ENCODE assay signal across 21 cellular contexts in genomic region chr21:37717534-37717933, GRCh38.
DNase-seq lines count a peak whose midpoint lies in the region; ATAC-seq, FAIRE-seq and TF ChIP-seq lines count a peak whose summit lies in the region.
"Had no signal": no experiment of that assay in that cellular context is flagged by ENCODE, and none has a peak within 500 bp of the region (broad histone marks: within the 10 kb centered on the region; RNA-seq: fewer than 3 reads in every experiment).

No MANE protein-coding gene starts in this region.

- H3K27ac Mint-ChIP-seq in progenitor cell of endocrine pancreas = no peak overlapping the region

- no peaks in the 10 kb centered on the region for H3K36me3 Mint-ChIP-seq in progenitor cell of endocrine pancreas (ENCODE audit: insufficient read depth)

- H3F3A ChIP-seq in OCI-LY1 (ENCODE audit: insufficient read depth, low read length) (no peaks in the 10 kb centered on the region), SK-N-SH (replicated peaks; ENCODE audit: insufficient read depth) (no peaks in the 10 kb centered on the region)

- H3K4me3 Mint-ChIP-seq in progenitor cell of endocrine pancreas (ENCODE audit: low read depth) = no peak overlapping the region

- in situ Hi-C loops in HepG2 (cut with HindIII; ENCODE audit: extremely low pct_ligation_motif_present, low pct_unique_long_range_greater_than_20kb) = loop anchor here (25.0 kb wide), 1 partner anchor 645 kb away; no protein-coding TSS in a partner anchor

- no peak overlapping the region for H2AFZ ChIP-seq in HepG2 (ENCODE audit: low read length)
- H2AFZ ChIP-seq in OCI-LY1 (ENCODE audit: low read length) = no peak overlapping the region
- no peak overlapping the region for H2AFZ ChIP-seq in SK-N-SH (ENCODE audit: low read depth)

- no peak for FAIRE-seq in HepG2 (lab: Jason Lieb, UNC)
- FAIRE-seq: D721Med had no signal

- H4K20me1 ChIP-seq in HepG2 (ENCODE audit: insufficient read depth, low read length) = no peaks in the 10 kb centered on the region
- no peaks in the 10 kb centered on the region for H4K20me1 ChIP-seq in OCI-LY1 (ENCODE audit: insufficient read depth, low read length)
- H4K20me1 ChIP-seq in SK-N-SH (ENCODE audit: insufficient read depth) = no peaks in the 10 kb centered on the region

- H3K9me3 ChIP-seq in HepG2 (ENCODE audit: low read length) = no peaks in the 10 kb centered on the region
- no peaks in the 10 kb centered on the region for H3K9me3 ChIP-seq in right lobe of liver
- no peaks in the 10 kb centered on the region for H3K9me3 ChIP-seq in OCI-LY1 (ENCODE audit: low read length)
- H3K9me3 ChIP-seq in SK-N-SH = no peaks in the 10 kb centered on the region
- H3K9me3 ChIP-seq: BE2C had no signal

- DNase-seq in HepG2 (ENCODE audit: low spot score) (no peak), right lobe of liver (no peak), progenitor cell of endocrine pancreas (ENCODE audit: low spot score, unreplicated experiment) (no peak), SK-N-SH (no peak), NCI-H1436 (lab: John Stamatoyannopoulos, UW) (no peak)
- DNase-seq: BE2C, DMS53, GDM1, IMR-90, NCI-H1417, NCI-H187 treated with DMSO at 0.1 percent for 48 hours, NCI-H345, NCI-H524, NCI-H774, SIG-M5, T-helper 1 cell had no signal

- CTCF ChIA-PET in HepG2 (lab: Yijun Ruan, JAX; ENCODE audit: low intra/inter-chr PET ratio, low total read pairs) (no interaction called here), SK-N-SH (lab: Yijun Ruan, JAX) (interaction anchor here (1.5 kb wide), 1 partner anchor 199 kb away, joined by 3 read pairs; no protein-coding TSS in a partner anchor)

- no peak for TF ChIP-seq POLR2A in HepG2 (IDR thresholded peaks at IDR 0.05; ENCODE audit: insufficient read depth in 1 of 2, low read depth in 2 of 2, low read length in 2 of 2)
- TF ChIP-seq POLR2A in right lobe of liver (IDR thresholded peaks at IDR 0.05) = no peak

- H3K4me3 ChIP-seq in HepG2 (replicated peaks in 1 of 3; ENCODE audit: insufficient read depth in 1 of 3, low read depth in 2 of 3, low read length in 3 of 3) (no peak overlapping the region), right lobe of liver (no peak overlapping the region), OCI-LY1 (ENCODE audit: low read depth, low read length, poor library complexity, severe bottlenecking) (no peak overlapping the region), WI38 (ENCODE audit: low read depth, low read length) (no peak overlapping the region), SK-N-SH (ENCODE audit: low read depth in 2 of 2, low read length in 1 of 2) (no peak overlapping the region)

- no peaks in the 10 kb centered on the region for H3K9me2 ChIP-seq in OCI-LY1 (ENCODE audit: low read depth, low read length)
- no peaks in the 10 kb centered on the region for H3K9me2 ChIP-seq in SK-N-SH

- H3K4me1 ChIP-seq in HepG2 (ENCODE audit: insufficient read depth, low read length) = no peaks in the 10 kb centered on the region
- H3K4me1 ChIP-seq in right lobe of liver = no peaks in the 10 kb centered on the region
- no peaks in the 10 kb centered on the region for H3K4me1 ChIP-seq in OCI-LY1 (ENCODE audit: insufficient read depth, low read length, severe bottlenecking)
- no peaks in the 10 kb centered on the region for H3K4me1 ChIP-seq in SK-N-SH (ENCODE audit: control insufficient read depth in 1 of 2, insufficient read depth in 2 of 2, low read depth in 1 of 2, low read length in 1 of 2)
- H3K4me1 ChIP-seq: BE2C had no signal

- TF ChIP-seq RAD21 in HepG2 (CRISPR knock-in tag; IDR thresholded peaks at IDR 0.05) (no peak), SK-N-SH (IDR thresholded peaks at IDR 0.05; ENCODE audit: low read length) (no peak)

- BruUV-seq in HepG2 (replicated peaks; lab: Mats Ljungman, UMichigan) = no TSS peak

- peaks cover 5% of the 10 kb centered on the region for H3K27me3 Mint-ChIP-seq in progenitor cell of endocrine pancreas

- TF ChIP-seq CTCF in HepG2 (CRISPR knock-in tag; IDR thresholded peaks at IDR 0.05) = no peak
- no peak for TF ChIP-seq CTCF in right lobe of liver (IDR thresholded peaks at IDR 0.05)
- TF ChIP-seq CTCF in OCI-LY1 (IDR thresholded peaks at IDR 0.05; ENCODE audit: low read length) = peak; percentile 8; the same call in 1 of the 2 replicates
- peak; percentile 15; the same call in 1 of the 2 replicates for TF ChIP-seq CTCF in WI38 (IDR thresholded peaks at IDR 0.05; ENCODE audit: low read depth, low read length)
- peak; percentile 19 for TF ChIP-seq CTCF in progenitor cell of endocrine pancreas (IDR thresholded peaks at IDR 0.05; ENCODE audit: unreplicated experiment)
- no peak for TF ChIP-seq CTCF in SK-N-SH (IDR thresholded peaks at IDR 0.05)

- H3K4me2 ChIP-seq in HepG2 (ENCODE audit: low read depth, low read length) = no peak overlapping the region
- H3K4me2 ChIP-seq in OCI-LY1 (ENCODE audit: low read length) = no peak overlapping the region
- no peak overlapping the region for H3K4me2 ChIP-seq in SK-N-SH

- no peaks in the 10 kb centered on the region for H3K79me2 ChIP-seq in HepG2 (ENCODE audit: insufficient read depth, low read length)
- no peaks in the 10 kb centered on the region for H3K79me2 ChIP-seq in OCI-LY1 (ENCODE audit: insufficient read depth, low read length)
- H3K79me2 ChIP-seq in SK-N-SH (ENCODE audit: insufficient read depth) = no peaks in the 10 kb centered on the region

- H3K36me3 ChIP-seq in HepG2 (replicated peaks in 1 of 2; ENCODE audit: control insufficient read depth in 1 of 2, insufficient read depth in 2 of 2, low read length in 2 of 2) (no peaks in the 10 kb centered on the region), right lobe of liver (no peaks in the 10 kb centered on the region), OCI-LY1 (ENCODE audit: insufficient read depth, low read length) (no peaks in the 10 kb centered on the region), SK-N-SH (replicated peaks in 1 of 2; ENCODE audit: control insufficient read depth in 1 of 2, insufficient read depth in 2 of 2, low read length in 1 of 2) (no peaks in the 10 kb centered on the region)
- H3K36me3 ChIP-seq: BE2C had no signal

- ATAC-seq in HepG2 (peak; percentile 67), right lobe of liver (no peak), GM21529 (IDR thresholded peaks at IDR 0.05; ENCODE audit: unreplicated experiment) (no peak)
- ATAC-seq: HCT116 had no signal

- H3K27me3 ChIP-seq in HepG2 (ENCODE audit: control insufficient read depth in 1 of 2, insufficient read depth in 2 of 2, low read length in 2 of 2) (no peaks in the 10 kb centered on the region), right lobe of liver (no peaks in the 10 kb centered on the region), OCI-LY1 (ENCODE audit: insufficient read depth, low read length) (no peaks in the 10 kb centered on the region), SK-N-SH (ENCODE audit: insufficient read depth) (no peaks in the 10 kb centered on the region)

- WGBS in HepG2 (ENCODE audit: low lambda C conversion rate) = 26% methylated on average over 3 of the region's 4 CpGs
- WGBS in right lobe of liver (ENCODE audit: insufficient coverage, low coverage, low lambda C conversion rate, missing lambda C conversion rate) = no CpG with 5 or more reads among the region's 4 CpGs
- WGBS in SK-N-SH (ENCODE audit: low lambda C conversion rate) = 45% methylated on average over 4 of the region's 4 CpGs

- no peak overlapping the region for H3K27ac ChIP-seq in HepG2 (ENCODE audit: extremely low read length, insufficient read depth, low read length)
- H3K27ac ChIP-seq in right lobe of liver = no peak overlapping the region
- no peak overlapping the region for H3K27ac ChIP-seq in OCI-LY1 (ENCODE audit: low read depth, low read length, poor library complexity, severe bottlenecking)
- no peak overlapping the region for H3K27ac ChIP-seq in SK-N-SH (ENCODE audit: low read depth in 2 of 2, low read length in 1 of 2)

- POLR2A ChIA-PET in HepG2 (lab: Yijun Ruan, JAX) = no interaction called here
- POLR2A ChIA-PET in SK-N-SH (lab: Yijun Ruan, JAX) = no interaction called here

- TF ChIP-seq EP300 in HepG2 (IDR thresholded peaks at IDR 0.05; ENCODE audit: low read depth in 2 of 2, low read length in 2 of 2) (no peak), HepG2 (CRISPR knock-in tag; IDR thresholded peaks at IDR 0.05; ENCODE audit: borderline replicate concordance) (no peak), SK-N-SH (IDR thresholded peaks at IDR 0.05; ENCODE audit: borderline replicate concordance in 1 of 2, low read depth in 1 of 2, low read length in 1 of 2) (no peak)

- intact Hi-C loops in HepG2 (cut with micrococcal nuclease; ENCODE audit: unreplicated experiment) = no loop called here
- intact Hi-C loops in right lobe of liver (cut with DNase I) = no loop called here

- H3K9ac ChIP-seq in HepG2 (ENCODE audit: insufficient read depth, low read depth, low read length) (no peak overlapping the region), OCI-LY1 (ENCODE audit: low read length) (no peak overlapping the region), SK-N-SH (no peak overlapping the region)

- H3K9me3 Mint-ChIP-seq in progenitor cell of endocrine pancreas (ENCODE audit: low read depth) = no peaks in the 10 kb centered on the region

- H3K4me1 Mint-ChIP-seq in progenitor cell of endocrine pancreas (ENCODE audit: low read depth) = no peaks in the 10 kb centered on the region

TF ChIP-seq in HepG2, 621 proteins besides CTCF, POLR2A, EP300 and RAD21 (continues in another document):
- TF ChIP-seq YEATS2 (CRISPR knock-in tag; IDR thresholded peaks at IDR 0.05; ENCODE audit: borderline replicate concordance) (no peak), ZNF207 (IDR thresholded peaks at IDR 0.05; ENCODE audit: borderline replicate concordance) (no peak), CREBL2 (CRISPR knock-in tag; IDR thresholded peaks at IDR 0.05; ENCODE audit: borderline replicate concordance) (no peak), ZNF251 (CRISPR knock-in tag; IDR thresholded peaks at IDR 0.05) (no peak), SIN3A (IDR thresholded peaks at IDR 0.05; ENCODE audit: borderline replicate concordance, low read depth, low read length) (no peak), SETDB1 (CRISPR knock-in tag; IDR thresholded peaks at IDR 0.05; ENCODE audit: borderline replicate concordance) (no peak), ATM (IDR thresholded peaks at IDR 0.05; ENCODE audit: borderline replicate concordance) (no peak)

TF ChIP-seq in SK-N-SH, 30 proteins besides CTCF, POLR2A, EP300 and RAD21:
- no peak for TF ChIP-seq NRF1 (IDR thresholded peaks at IDR 0.05; ENCODE audit: low read depth, low read length)

Comparison
In these comparisons a context has a peak if more than half of its experiments do, and no peak if none do; other contexts are left out.
1. CTCF ChIP-seq: peak in OCI-LY1 (single experiment), WI38 (single experiment) and progenitor cell of endocrine pancreas (single experiment); none in HepG2 (single experiment), right lobe of liver (0 of 4) and SK-N-SH (single experiment).